In genomic region chr11:133968300-133968699, GRCh38 we compare ENCODE assay signal across 19 cellular contexts. TPM values are rescaled to one million over a fixed set of nuclear protein-coding genes. Genes with fewer than 3 reads are reported as not detected.
DNase-seq lines count a peak whose midpoint lies in the region; ATAC-seq and TF ChIP-seq lines count a peak whose summit lies in the region.
"Had no signal": no experiment of that assay in that cellular context is flagged by ENCODE, and none has a peak within 500 bp of the region (broad histone marks: within the 10 kb centered on the region; RNA-seq: fewer than 3 reads in every experiment).

No MANE protein-coding gene starts in this region.

- no peaks in the 10 kb centered on the region for H3K36me3 Mint-ChIP-seq in activated T-helper 17 cell treated with anti-CD3 and anti-CD28 coated beads, Interleukin-2, amount 50 U/mL, for 72 hours (ENCODE audit: low read depth)

- ATAC-seq in SK-N-SH treated with all-trans-retinoic acid at 6 μM for 48 hours: no peak
- peak; percentile 57; the same call in 2 of the 3 replicates for ATAC-seq in DND-41 (ENCODE audit: insufficient read depth, low read depth)
- no peak for ATAC-seq in activated T-helper 17 cell treated with anti-CD3 and anti-CD28 coated beads, Interleukin-2, amount 50 U/mL, for 72 hours (replicated peaks)
- no peak for ATAC-seq in HG02938 (IDR thresholded peaks at IDR 0.05; ENCODE audit: unreplicated experiment)
- no peak for ATAC-seq in HG02759 (IDR thresholded peaks at IDR 0.05; ENCODE audit: unreplicated experiment)

- TF ChIP-seq CTCF in SK-N-SH (IDR thresholded peaks at IDR 0.05): no peak
- TF ChIP-seq CTCF in DND-41 (IDR thresholded peaks at IDR 0.05; ENCODE audit: borderline replicate concordance, extremely low read depth, low read length, poor library complexity, severe bottlenecking): no peak
- no peak for TF ChIP-seq CTCF in thyroid gland (IDR thresholded peaks at IDR 0.05)

- H4K20me1 ChIP-seq in SK-N-SH (ENCODE audit: insufficient read depth) (no peaks in the 10 kb centered on the region), DND-41 (ENCODE audit: insufficient read depth, low read length) (peaks cover 5% of the 10 kb centered on the region; the same call in 1 of the 2 replicates)

- H3F3A ChIP-seq in SK-N-SH (replicated peaks; ENCODE audit: insufficient read depth): no peaks in the 10 kb centered on the region

- H3K36me3 ChIP-seq in SK-N-SH (replicated peaks in 1 of 2; ENCODE audit: control insufficient read depth in 1 of 2, insufficient read depth in 2 of 2, low read length in 1 of 2) (no peaks in the 10 kb centered on the region), DND-41 (ENCODE audit: insufficient read depth, low read length) (no peaks in the 10 kb centered on the region), thyroid gland (no peaks in the 10 kb centered on the region)
- H3K36me3 ChIP-seq: BE2C had no signal

- TF ChIP-seq EP300 in SK-N-SH (IDR thresholded peaks at IDR 0.05; ENCODE audit: borderline replicate concordance in 1 of 2, low read depth in 1 of 2, low read length in 1 of 2): no peak

- H3K4me1 ChIP-seq in SK-N-SH (ENCODE audit: control insufficient read depth in 1 of 2, insufficient read depth in 2 of 2, low read depth in 1 of 2, low read length in 1 of 2): peaks cover 0 to 20% of the 10 kb centered on the region in 2 experiments; a peak in 1 of 4 replicates
- no peaks in the 10 kb centered on the region for H3K4me1 ChIP-seq in DND-41 (ENCODE audit: insufficient read depth, low read length)
- no peaks in the 10 kb centered on the region for H3K4me1 ChIP-seq in thyroid gland
- H3K4me1 ChIP-seq: Caco-2 had no signal

- peaks cover 20% of the 10 kb centered on the region for H3K27me3 Mint-ChIP-seq in activated T-helper 17 cell treated with anti-CD3 and anti-CD28 coated beads, Interleukin-2, amount 50 U/mL, for 72 hours

- no peak for TF ChIP-seq RAD21 in SK-N-SH (IDR thresholded peaks at IDR 0.05; ENCODE audit: low read length)

- H3K9ac ChIP-seq in SK-N-SH: no peak overlapping the region
- no peak overlapping the region for H3K9ac ChIP-seq in DND-41 (ENCODE audit: low read depth, low read length)

- POLR2A ChIA-PET in SK-N-SH (lab: Yijun Ruan, JAX): no interaction called here

- TF ChIP-seq POLR2A in thyroid gland (IDR thresholded peaks at IDR 0.05): no peak

- intact Hi-C loops in thyroid gland (cut with DNase I): no loop called here

- no peaks in the 10 kb centered on the region for H3K9me3 Mint-ChIP-seq in activated T-helper 17 cell treated with anti-CD3 and anti-CD28 coated beads, Interleukin-2, amount 50 U/mL, for 72 hours

- H3K4me3 ChIP-seq in SK-N-SH (ENCODE audit: low read depth in 2 of 2, low read length in 1 of 2) (no peak overlapping the region), DND-41 (ENCODE audit: low read depth in 1 of 2, low read length in 2 of 2) (no peak overlapping the region), thyroid gland (replicated peaks in 1 of 3) (no peak overlapping the region)

- no peak overlapping the region for H3K4me2 ChIP-seq in SK-N-SH
- no peak overlapping the region for H3K4me2 ChIP-seq in DND-41 (ENCODE audit: insufficient read depth, low read length)

- H3K4me1 Mint-ChIP-seq in activated T-helper 17 cell treated with anti-CD3 and anti-CD28 coated beads, Interleukin-2, amount 50 U/mL, for 72 hours: peaks cover 7% of the 10 kb centered on the region

- CTCF ChIA-PET in SK-N-SH (lab: Yijun Ruan, JAX): interaction anchor here (1.5 kb wide), 1 partner anchor 41 kb away, joined by 4 read pairs; no protein-coding TSS in a partner anchor

- 58% methylated on average over 6 of the region's 6 CpGs for WGBS in SK-N-SH (ENCODE audit: low lambda C conversion rate)
- WGBS in thyroid gland, 2 donors: 35 to 88% methylated on average over 1 to 6 of the region's 6 CpGs

- peak overlapping the region; percentile 80 for H3K4me3 Mint-ChIP-seq in activated T-helper 17 cell treated with anti-CD3 and anti-CD28 coated beads, Interleukin-2, amount 50 U/mL, for 72 hours

- H2AFZ ChIP-seq in SK-N-SH (ENCODE audit: low read depth) (no peak overlapping the region), DND-41 (ENCODE audit: low read depth, low read length) (no peak overlapping the region)

- no peaks in the 10 kb centered on the region for H3K9me3 ChIP-seq in SK-N-SH
- H3K9me3 ChIP-seq in DND-41 (ENCODE audit: insufficient read depth, low read length, severe bottlenecking): no peaks in the 10 kb centered on the region
- H3K9me3 ChIP-seq in thyroid gland: no peaks in the 10 kb centered on the region
- H3K9me3 ChIP-seq: BE2C, Caco-2 had no signal

- DNase-seq in SK-N-SH: no peak
- peak; percentile 29 for DNase-seq in DND-41
- peak; percentile 89 for DNase-seq in left kidney (ENCODE audit: low read depth, low spot score)
- DNase-seq in thyroid gland: no peak
- DNase-seq: activated effector memory CD4-positive, alpha-beta T cell treated with anti-CD3 and anti-CD28 coated beads, Interleukin-2, amount 50 U/mL, for 16 hours; BE2C; EL; head of caudate nucleus; NCI-H1417; NCI-H524 treated with DMSO at 0.1 percent for 48 hours; SHP77; stimulated activated CD4-positive, alpha-beta T cell treated with anti-CD3 and anti-CD28 coated beads, Interleukin-4, amount 100 ng/mL, for 4 hours had no signal

- H3K27me3 ChIP-seq in SK-N-SH (ENCODE audit: insufficient read depth) (no peaks in the 10 kb centered on the region), DND-41 (ENCODE audit: insufficient read depth, low read length, poor library complexity) (peaks cover 16% of the 10 kb centered on the region), thyroid gland (no peaks in the 10 kb centered on the region)
- H3K27me3 ChIP-seq: BE2C had no signal

- no peak overlapping the region for H3K27ac Mint-ChIP-seq in activated T-helper 17 cell treated with anti-CD3 and anti-CD28 coated beads, Interleukin-2, amount 50 U/mL, for 72 hours

- H3K27ac ChIP-seq in SK-N-SH (ENCODE audit: low read depth in 2 of 2, low read length in 1 of 2) (no peak overlapping the region), DND-41 (ENCODE audit: low read length) (no peak overlapping the region), thyroid gland (no peak overlapping the region)
- H3K27ac ChIP-seq: 22Rv1 had no signal

- H3K79me2 ChIP-seq in SK-N-SH (ENCODE audit: insufficient read depth) (no peaks in the 10 kb centered on the region), DND-41 (ENCODE audit: insufficient read depth, low read length) (no peaks in the 10 kb centered on the region)

- H3K9me2 ChIP-seq in SK-N-SH: no peaks in the 10 kb centered on the region

TF ChIP-seq in SK-N-SH, 30 proteins besides CTCF, POLR2A, EP300 and RAD21 (continues in another document):
- TF ChIP-seq TAF1 (IDR thresholded peaks at IDR 0.05; ENCODE audit: borderline replicate concordance, low read depth, low read length): no peak

TF ChIP-seq in SK-N-SH treated with all-trans-retinoic acid at 6 μM for 48 hours, 23 proteins besides CTCF, POLR2A, EP300 and RAD21 (continues in another document):
- TF ChIP-seq ESRRG (CRISPR knock-in tag; IDR thresholded peaks at IDR 0.05) (no peak), SNAI2 (CRISPR knock-in tag; IDR thresholded peaks at IDR 0.05) (no peak), ZC3H10 (CRISPR knock-in tag; IDR thresholded peaks at IDR 0.05) (no peak), ARNTL (CRISPR knock-in tag; IDR thresholded peaks at IDR 0.05; ENCODE audit: borderline replicate concordance, low read depth) (no peak), ZNF70 (CRISPR knock-in tag; IDR thresholded peaks at IDR 0.05) (no peak), CREB5 (CRISPR knock-in tag; IDR thresholded peaks at IDR 0.05; ENCODE audit: low read depth) (no peak), BACH2 (CRISPR knock-in tag; IDR thresholded peaks at IDR 0.05; ENCODE audit: borderline replicate concordance) (no peak), CSDC2 (CRISPR knock-in tag; IDR thresholded peaks at IDR 0.05) (no peak), RARB (CRISPR knock-in tag; IDR thresholded peaks at IDR 0.05) (no peak), ZNF8 (CRISPR knock-in tag; IDR thresholded peaks at IDR 0.05) (no peak), ZFP3 (CRISPR knock-in tag; IDR thresholded peaks at IDR 0.05) (no peak), TSHZ2 (CRISPR knock-in tag; IDR thresholded peaks at IDR 0.05) (no peak)

RNA-seq across cellular contexts. Expression of gene IGSF9B, which starts 11.5 kb away (rescaled TPM):
- 0.41 and 0.96 TPM in 2 replicates for polyA plus RNA-seq in SK-N-SH (2012; rRNA removed)
- polyA plus RNA-seq in SK-N-SH (2012; cell fraction: cytosol; rRNA removed): 0.45 and 0.75 TPM in 2 replicates
- polyA plus RNA-seq in SK-N-SH (2012; cell fraction: nucleus; rRNA removed): 2.4 and 4.2 TPM in 2 replicates
- total RNA-seq in activated T-helper 17 cell treated with anti-CD3 and anti-CD28 coated beads, Interleukin-2, amount 50 U/mL, for 72 hours: 100 to 1,000 TPM in 1 of 2 donors, 10 to 100 TPM in 1; 25.4 to 279 TPM
- 10 to 100 TPM in 3 of 4 donors, 1 to 10 TPM in 1; 9.7 to 36.5 (median 13.8) TPM for total RNA-seq in thyroid gland
- total RNA-seq: lung microvascular endothelial cell had no signal

Comparison
In these comparisons a context has a peak if more than half of its experiments do, and no peak if none do; other contexts are left out.
1. DNase-seq: peak in DND-41 (single experiment) and left kidney (single experiment); none in SK-N-SH (single experiment) and thyroid gland (0 of 2).